Comparison of ENCODE assay signal across 10 cellular contexts in genomic region chr18:31444142-31444541, GRCh38. TPM values are rescaled to one million over a fixed set of nuclear protein-coding genes. Genes with fewer than 3 reads are reported as not detected.
"Had no signal": no experiment of that assay in that cellular context is flagged by ENCODE, and none has a peak within 500 bp of the region (broad histone marks: within the 10 kb centered on the region; RNA-seq: fewer than 3 reads in every experiment).

No MANE protein-coding gene starts in this region.

- H3K4me2 ChIP-seq: KMS-11 had no signal

- H3K27me3 Mint-ChIP-seq: IgD-negative memory B cell had no signal

- H3K9me3 Mint-ChIP-seq: H9, IgD-negative memory B cell had no signal

- DNase-seq: GOT3, H9, HCEC 1CT, HFFc6, KBM-7 had no signal

- H3K4me1 Mint-ChIP-seq: IgD-negative memory B cell had no signal

- H3K4me3 Mint-ChIP-seq: H9, HFFc6, IgD-negative memory B cell had no signal

- H3K27ac ChIP-seq: HL-60, KMS-11 had no signal

- H3K27ac Mint-ChIP-seq: H9, HFFc6, IgD-negative memory B cell had no signal

- ATAC-seq: HepG2 had no signal

- H3K9ac ChIP-seq: KMS-11 had no signal

RNA-seq across cellular contexts. Expression of gene DSG3, which starts 3.4 kb away (rescaled TPM):
- total RNA-seq: HepG2, HFFc6, HT1080 had no signal
- polyA plus RNA-seq: HepG2 had no signal

RNA-seq across cellular contexts. Expression of gene DSG2, which starts 53.8 kb away (rescaled TPM):
- total RNA-seq: HFFc6 had no signal
- polyA plus RNA-seq: IgD-negative memory B cell had no signal
